ENCODE assay signal across 8 cellular contexts in genomic region chr17:7392696-7393612, GRCh38. TPM values are rescaled to one million over a fixed set of nuclear protein-coding genes. Genes with fewer than 3 reads are reported as not detected.
DNase-seq lines count a peak whose midpoint lies in the region; ATAC-seq and TF ChIP-seq lines count a peak whose summit lies in the region.

No MANE protein-coding gene starts in this region.

- no peaks in the 10 kb centered on the region for H3K9me3 Mint-ChIP-seq in activated naive CD8-positive, alpha-beta T cell treated with anti-CD3 and anti-CD28 coated beads for 36 hours
- H3K9me3 Mint-ChIP-seq in immature natural killer cell, result no peaks in the 10 kb centered on the region
- no peaks in the 10 kb centered on the region for H3K9me3 Mint-ChIP-seq in stimulated activated naive B cell treated with anti-CD40 and anti-IgM and Interleukin-4, amounts not matched to agents 10 μg/mL and 1 μg/mL and 100 μg/mL, for 72 hours

- H3K27me3 Mint-ChIP-seq in activated naive CD8-positive, alpha-beta T cell treated with anti-CD3 and anti-CD28 coated beads for 36 hours, result no peaks in the 10 kb centered on the region
- H3K27me3 Mint-ChIP-seq in immature natural killer cell (ENCODE audit: low read depth in 3 of 3), result peaks cover 2 to 3% (median 2%) of the 10 kb centered on the region in 3 donors
- H3K27me3 Mint-ChIP-seq in stimulated activated naive B cell treated with anti-CD40 and anti-IgM and Interleukin-4, amounts not matched to agents 10 μg/mL and 1 μg/mL and 100 μg/mL, for 72 hours, result no peaks in the 10 kb centered on the region

- H4K20me1 ChIP-seq in SK-N-SH (ENCODE audit: insufficient read depth), result no peaks in the 10 kb centered on the region

- no peaks in the 10 kb centered on the region for H3K9me3 ChIP-seq in SK-N-SH

- no peak overlapping the region for H2AFZ ChIP-seq in SK-N-SH (ENCODE audit: low read depth)

- H3K9ac ChIP-seq in SK-N-SH, result peak overlapping the region; percentile 89

- H3K4me1 ChIP-seq in SK-N-SH (ENCODE audit: control insufficient read depth in 1 of 2, insufficient read depth in 2 of 2, low read depth in 1 of 2, low read length in 1 of 2), result peaks cover 0 to 9% of the 10 kb centered on the region in 2 experiments; a peak in 1 of 4 replicates

- DNase-seq in SK-N-SH (peak; percentile 17), immature natural killer cell (no peak), cerebellar cortex (ENCODE audit: low spot score) (no peak), posterior vena cava (ENCODE audit: low spot score) (no peak)
- DNase-seq in activated naive CD8-positive, alpha-beta T cell treated with anti-CD3 and anti-CD28 coated beads for 36 hours, result no peak
- no peak for DNase-seq in stimulated activated naive B cell treated with anti-CD40 and anti-IgM and Interleukin-4, amounts not matched to agents 10 μg/mL and 1 μg/mL and 100 μg/mL, for 72 hours

- peak overlapping the region; percentile 99 for H3K4me2 ChIP-seq in SK-N-SH

- peaks cover 11% of the 10 kb centered on the region for H3F3A ChIP-seq in SK-N-SH (replicated peaks; ENCODE audit: insufficient read depth)

- H3K4me3 ChIP-seq in SK-N-SH (ENCODE audit: low read depth in 2 of 2, low read length in 1 of 2), result peak overlapping the region; percentile 79 to 92

- CTCF ChIA-PET in SK-N-SH (lab: Yijun Ruan, JAX), result interaction anchor here (0.7 to 2.5 kb wide), 6 partner anchors 8 to 167 kb away, joined by 3 to 13 read pairs (median 4); no protein-coding TSS in a partner anchor

- TF ChIP-seq EP300 in SK-N-SH (IDR thresholded peaks at IDR 0.05; ENCODE audit: borderline replicate concordance in 1 of 2, low read depth in 1 of 2, low read length in 1 of 2), result no peak

- no peak overlapping the region; a peak in 1 of 4 replicates for H3K27ac ChIP-seq in SK-N-SH (ENCODE audit: low read depth in 2 of 2, low read length in 1 of 2)

- H3K27ac Mint-ChIP-seq in activated naive CD8-positive, alpha-beta T cell treated with anti-CD3 and anti-CD28 coated beads for 36 hours, result peak overlapping the region; percentile 52
- peak overlapping the region in 3 of 6 donors; percentile 8 to 74 (median 62) for H3K27ac Mint-ChIP-seq in immature natural killer cell
- H3K27ac Mint-ChIP-seq in stimulated activated naive B cell treated with anti-CD40 and anti-IgM and Interleukin-4, amounts not matched to agents 10 μg/mL and 1 μg/mL and 100 μg/mL, for 72 hours, result no peak overlapping the region

- no peak for ATAC-seq in SK-N-SH treated with all-trans-retinoic acid at 6 μM for 48 hours
- ATAC-seq in stimulated activated naive B cell treated with anti-CD40 and anti-IgM and Interleukin-4, amounts not matched to agents 10 μg/mL and 1 μg/mL and 100 μg/mL, for 72 hours (replicated peaks), result no peak
- no peak for ATAC-seq in GM21717 (IDR thresholded peaks at IDR 0.05; ENCODE audit: unreplicated experiment)

- WGBS in SK-N-SH (ENCODE audit: low lambda C conversion rate), result 91% methylated on average over 22 of the region's 42 CpGs

- H3K36me3 Mint-ChIP-seq in activated naive CD8-positive, alpha-beta T cell treated with anti-CD3 and anti-CD28 coated beads for 36 hours, result peaks cover 12% of the 10 kb centered on the region
- H3K36me3 Mint-ChIP-seq in immature natural killer cell, result peaks cover 0 to 5% (median 0%) of the 10 kb centered on the region in 3 donors
- peaks cover 27 to 42% of the 10 kb centered on the region in 2 donors for H3K36me3 Mint-ChIP-seq in stimulated activated naive B cell treated with anti-CD40 and anti-IgM and Interleukin-4, amounts not matched to agents 10 μg/mL and 1 μg/mL and 100 μg/mL, for 72 hours

- H3K4me1 Mint-ChIP-seq in activated naive CD8-positive, alpha-beta T cell treated with anti-CD3 and anti-CD28 coated beads for 36 hours, result peaks cover 24% of the 10 kb centered on the region
- peaks cover 11 to 13% of the 10 kb centered on the region in 2 donors for H3K4me1 Mint-ChIP-seq in immature natural killer cell
- peaks cover 13 to 20% of the 10 kb centered on the region in 2 donors for H3K4me1 Mint-ChIP-seq in stimulated activated naive B cell treated with anti-CD40 and anti-IgM and Interleukin-4, amounts not matched to agents 10 μg/mL and 1 μg/mL and 100 μg/mL, for 72 hours

- no peak for TF ChIP-seq CTCF in SK-N-SH (IDR thresholded peaks at IDR 0.05)

- H3K9me2 ChIP-seq in SK-N-SH, result no peaks in the 10 kb centered on the region

- no peaks in the 10 kb centered on the region for H3K27me3 ChIP-seq in SK-N-SH (ENCODE audit: insufficient read depth)

- intact Hi-C loops in posterior vena cava (cut with DNase I), result no loop called here

- POLR2A ChIA-PET in SK-N-SH (lab: Yijun Ruan, JAX), result no interaction called here

- peaks cover 22% of the 10 kb centered on the region; the same call in 1 of the 2 replicates for H3K79me2 ChIP-seq in SK-N-SH (ENCODE audit: insufficient read depth)

- no peak for TF ChIP-seq RAD21 in SK-N-SH (IDR thresholded peaks at IDR 0.05; ENCODE audit: low read length)

- H3K4me3 Mint-ChIP-seq in activated naive CD8-positive, alpha-beta T cell treated with anti-CD3 and anti-CD28 coated beads for 36 hours, result peak overlapping the region; percentile 94
- H3K4me3 Mint-ChIP-seq in immature natural killer cell, result peak overlapping the region; percentile 54 to 93 (median 66)
- peak overlapping the region; percentile 79 to 93 for H3K4me3 Mint-ChIP-seq in stimulated activated naive B cell treated with anti-CD40 and anti-IgM and Interleukin-4, amounts not matched to agents 10 μg/mL and 1 μg/mL and 100 μg/mL, for 72 hours

- peaks cover 18 to 34% of the 10 kb centered on the region in 2 experiments for H3K36me3 ChIP-seq in SK-N-SH (replicated peaks in 1 of 2; ENCODE audit: control insufficient read depth in 1 of 2, insufficient read depth in 2 of 2, low read length in 1 of 2)

TF ChIP-seq in SK-N-SH, 30 proteins besides CTCF, POLR2A, EP300 and RAD21 (continues in another document):
- TF ChIP-seq RCOR1 (IDR thresholded peaks at IDR 0.05; ENCODE audit: low read length) (no peak), CHD2 (IDR thresholded peaks at IDR 0.05; ENCODE audit: low read length, partially characterized antibody) (no peak), SMC3 (IDR thresholded peaks at IDR 0.05; ENCODE audit: low read depth, low read length) (no peak), FOXM1 (IDR thresholded peaks at IDR 0.05; ENCODE audit: low read depth) (no peak), MEF2A (IDR thresholded peaks at IDR 0.05; ENCODE audit: borderline replicate concordance, low read depth) (no peak)

TF ChIP-seq in SK-N-SH treated with all-trans-retinoic acid at 6 μM for 48 hours, 23 proteins besides CTCF, POLR2A, EP300 and RAD21 (continues in another document):
- TF ChIP-seq, protein P1, sequence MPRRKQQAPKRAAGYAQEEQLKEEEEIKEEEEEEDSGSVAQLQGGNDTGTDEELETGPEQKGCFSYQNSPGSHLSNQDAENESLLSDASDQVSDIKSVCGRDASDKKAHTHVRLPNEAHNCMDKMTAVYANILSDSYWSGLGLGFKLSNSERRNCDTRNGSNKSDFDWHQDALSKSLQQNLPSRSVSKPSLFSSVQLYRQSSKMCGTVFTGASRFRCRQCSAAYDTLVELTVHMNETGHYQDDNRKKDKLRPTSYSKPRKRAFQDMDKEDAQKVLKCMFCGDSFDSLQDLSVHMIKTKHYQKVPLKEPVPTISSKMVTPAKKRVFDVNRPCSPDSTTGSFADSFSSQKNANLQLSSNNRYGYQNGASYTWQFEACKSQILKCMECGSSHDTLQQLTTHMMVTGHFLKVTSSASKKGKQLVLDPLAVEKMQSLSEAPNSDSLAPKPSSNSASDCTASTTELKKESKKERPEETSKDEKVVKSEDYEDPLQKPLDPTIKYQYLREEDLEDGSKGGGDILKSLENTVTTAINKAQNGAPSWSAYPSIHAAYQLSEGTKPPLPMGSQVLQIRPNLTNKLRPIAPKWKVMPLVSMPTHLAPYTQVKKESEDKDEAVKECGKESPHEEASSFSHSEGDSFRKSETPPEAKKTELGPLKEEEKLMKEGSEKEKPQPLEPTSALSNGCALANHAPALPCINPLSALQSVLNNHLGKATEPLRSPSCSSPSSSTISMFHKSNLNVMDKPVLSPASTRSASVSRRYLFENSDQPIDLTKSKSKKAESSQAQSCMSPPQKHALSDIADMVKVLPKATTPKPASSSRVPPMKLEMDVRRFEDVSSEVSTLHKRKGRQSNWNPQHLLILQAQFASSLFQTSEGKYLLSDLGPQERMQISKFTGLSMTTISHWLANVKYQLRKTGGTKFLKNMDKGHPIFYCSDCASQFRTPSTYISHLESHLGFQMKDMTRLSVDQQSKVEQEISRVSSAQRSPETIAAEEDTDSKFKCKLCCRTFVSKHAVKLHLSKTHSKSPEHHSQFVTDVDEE (CRISPR knock-in tag; IDR thresholded peaks at IDR 0.05), result no peak
- no peak for TF ChIP-seq ZNF8 (CRISPR knock-in tag; IDR thresholded peaks at IDR 0.05)

RNA-seq across cellular contexts. Expression of gene PLSCR3, which starts 1.4 kb away (rescaled TPM):
- polyA plus RNA-seq in SK-N-SH (2012; rRNA removed) (72.0 and 95.0 TPM in 2 replicates), immature natural killer cell (10 to 100 TPM; 38.1 to 82.5 (median 54.2) TPM)
- 44.4 and 71.7 TPM in 2 replicates for polyA plus RNA-seq in SK-N-SH (2012; cell fraction: cytosol; rRNA removed)
- polyA plus RNA-seq in SK-N-SH (2012; cell fraction: nucleus; rRNA removed), result 149 and 189 TPM in 2 replicates
- total RNA-seq in activated naive CD8-positive, alpha-beta T cell treated with anti-CD3 and anti-CD28 coated beads for 36 hours, result 10 to 100 TPM; 63.0 to 66.8 TPM
- 10 to 100 TPM; 31.8 to 37.6 TPM for total RNA-seq in posterior vena cava

RNA-seq across cellular contexts. Expression of gene TMEM256, which starts 10.9 kb away (rescaled TPM):
- 114 and 213 TPM in 2 replicates for polyA plus RNA-seq in SK-N-SH (2012; rRNA removed)
- 112 and 115 TPM in 2 replicates for polyA plus RNA-seq in SK-N-SH (2012; cell fraction: cytosol; rRNA removed)
- 63.1 and 74.0 TPM in 2 replicates for polyA plus RNA-seq in SK-N-SH (2012; cell fraction: nucleus; rRNA removed)
- 10 to 100 TPM; 42.7 to 44.3 TPM for total RNA-seq in activated naive CD8-positive, alpha-beta T cell treated with anti-CD3 and anti-CD28 coated beads for 36 hours
- 100 to 1,000 TPM in 1 of 3 donors, 10 to 100 TPM in 2; 30.7 to 116 (median 60.7) TPM for polyA plus RNA-seq in immature natural killer cell
- 10 to 100 TPM; 39.3 to 65.5 TPM for total RNA-seq in posterior vena cava

RNA-seq across cellular contexts. Expression of gene TNK1, which starts 12.1 kb away (rescaled TPM):
- polyA plus RNA-seq in SK-N-SH (2012; rRNA removed), result 0.64 and 0.75 TPM in 2 replicates
- polyA plus RNA-seq in SK-N-SH (2012; cell fraction: cytosol; rRNA removed), result 0.24 and 0.59 TPM in 2 replicates
- polyA plus RNA-seq in SK-N-SH (2012; cell fraction: nucleus; rRNA removed), result 2.2 and 3.3 TPM in 2 replicates
- total RNA-seq in activated naive CD8-positive, alpha-beta T cell treated with anti-CD3 and anti-CD28 coated beads for 36 hours, result 1 to 10 TPM; 4.3 to 5.0 TPM
- polyA plus RNA-seq in immature natural killer cell, result under 1 TPM in 2 of 3 donors, not detected in 1; 0.21 to 0.29 TPM
- total RNA-seq in posterior vena cava, result 1 to 10 TPM; 1.6 to 1.8 TPM

RNA-seq across cellular contexts. Expression of gene NLGN2, which starts 14.7 kb away (rescaled TPM):
- polyA plus RNA-seq in SK-N-SH (2012; rRNA removed) (16.8 and 29.9 TPM in 2 replicates), immature natural killer cell (not detected)
- 12.6 and 20.1 TPM in 2 replicates for polyA plus RNA-seq in SK-N-SH (2012; cell fraction: cytosol; rRNA removed)
- polyA plus RNA-seq in SK-N-SH (2012; cell fraction: nucleus; rRNA removed), result 143 and 167 TPM in 2 replicates
- total RNA-seq in activated naive CD8-positive, alpha-beta T cell treated with anti-CD3 and anti-CD28 coated beads for 36 hours, result 1 to 10 TPM; 8.8 to 9.3 TPM
- 10 to 100 TPM; 31.6 to 34.2 TPM for total RNA-seq in posterior vena cava

RNA-seq across cellular contexts. Expression of gene SPEM1, which starts 27.2 kb away (rescaled TPM):
- not detected in 2 replicates for polyA plus RNA-seq in SK-N-SH (2012; rRNA removed)
- not detected in 2 replicates for polyA plus RNA-seq in SK-N-SH (2012; cell fraction: cytosol; rRNA removed)
- polyA plus RNA-seq in SK-N-SH (2012; cell fraction: nucleus; rRNA removed), result not detected in 2 replicates
- total RNA-seq in activated naive CD8-positive, alpha-beta T cell treated with anti-CD3 and anti-CD28 coated beads for 36 hours, result not detected
- polyA plus RNA-seq in immature natural killer cell, result not detected
- total RNA-seq in posterior vena cava, result not detected
